In the genomic region with DNA sequence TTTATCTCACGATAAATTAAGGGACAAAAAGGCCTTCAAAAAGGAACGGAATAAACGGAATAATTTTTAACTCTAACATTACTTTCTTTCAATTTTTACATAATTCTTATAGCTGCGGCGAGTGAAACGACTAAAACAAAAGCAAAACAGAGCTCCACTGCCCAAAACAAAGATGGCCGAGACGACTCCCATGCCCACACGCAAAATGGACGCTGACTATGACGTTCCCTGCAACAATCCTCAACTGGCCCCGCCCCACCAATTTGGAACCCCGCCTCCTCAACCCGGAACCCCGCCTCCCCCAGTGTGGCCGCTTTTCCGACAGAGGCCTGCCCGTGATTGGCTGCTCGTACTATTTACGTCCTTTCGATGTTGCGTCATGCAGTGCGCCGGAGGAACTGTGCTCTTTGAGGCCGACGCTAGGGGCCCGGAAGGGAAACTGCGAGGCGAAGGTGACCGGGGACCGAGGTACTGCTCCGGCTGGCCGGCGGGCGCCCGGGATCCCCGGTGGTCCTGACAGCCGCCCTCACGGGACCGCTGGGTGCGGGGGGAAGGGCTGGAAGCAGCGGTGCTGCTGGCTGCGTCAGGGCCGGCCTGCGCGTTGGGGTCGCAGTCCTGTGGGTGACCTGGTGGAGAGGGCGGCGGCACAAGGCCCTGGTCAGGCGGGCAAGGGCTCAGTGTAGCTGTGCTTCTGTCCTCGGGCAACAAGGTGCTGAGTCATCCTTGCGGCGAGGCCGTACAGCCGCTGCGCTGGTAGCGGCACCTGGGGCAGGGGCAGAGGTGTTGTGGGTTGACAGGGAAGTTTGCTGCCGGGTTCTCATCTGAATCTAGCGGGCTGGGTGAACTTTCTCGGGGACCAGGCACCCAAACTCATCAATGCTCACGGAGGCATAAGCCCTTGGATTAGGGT, we compare ENCODE assay signal across 8 cellular contexts. TPM values are rescaled to one million over a fixed set of nuclear protein-coding genes. Genes with fewer than 3 reads are reported as not detected.
A peak's percentile ranks its signal among the peaks of the same experiment; 100 is the strongest.
DNase-seq lines count a peak whose midpoint lies in the region; ATAC-seq and TF ChIP-seq lines count a peak whose summit lies in the region.

A gene with protein sequence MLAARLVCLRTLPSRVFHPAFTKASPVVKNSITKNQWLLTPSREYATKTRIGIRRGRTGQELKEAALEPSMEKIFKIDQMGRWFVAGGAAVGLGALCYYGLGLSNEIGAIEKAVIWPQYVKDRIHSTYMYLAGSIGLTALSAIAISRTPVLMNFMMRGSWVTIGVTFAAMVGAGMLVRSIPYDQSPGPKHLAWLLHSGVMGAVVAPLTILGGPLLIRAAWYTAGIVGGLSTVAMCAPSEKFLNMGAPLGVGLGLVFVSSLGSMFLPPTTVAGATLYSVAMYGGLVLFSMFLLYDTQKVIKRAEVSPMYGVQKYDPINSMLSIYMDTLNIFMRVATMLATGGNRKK (plus strand): TSS at position 384 of the 910 bp plus-strand sequence. CDS start 1,992 bp downstream, outside the sequence.

- intact Hi-C loops in colonic mucosa (cut with DNase I) = no loop called here

- H3K27ac ChIP-seq in colonic mucosa (peak within 1 kb of the TSS; percentile 98), layer of hippocampus (ENCODE audit: low read depth, low read length) (peak within 1 kb of the TSS; percentile 77)

- H3K4me3 ChIP-seq in BE2C (ENCODE audit: low read depth, low read length) (peak within 1 kb of the TSS; percentile 91), colonic mucosa (peak within 1 kb of the TSS; percentile 97)

- TF ChIP-seq CTCF in BE2C (IDR thresholded peaks at IDR 0.05; ENCODE audit: low read depth, low read length) (peak; percentile 21; the same call in 1 of the 2 replicates), colonic mucosa (IDR thresholded peaks at IDR 0.05) (peak; percentile 19)

- H3K9me3 ChIP-seq in BE2C (no peaks in the 10 kb centered on the region), colonic mucosa (no peaks in the 10 kb centered on the region)

- DNase-seq in BE2C (peak; percentile 97), GM19238 (ENCODE audit: insufficient read length, low spot score) (peak; percentile 70), NCI-H524 treated with DMSO at 0.1 percent for 48 hours (lab: John Stamatoyannopoulos, UW) (peak; percentile 49), colonic mucosa (peak; percentile 100)
- DNase-seq in activated CD4-positive, alpha-beta T cell treated with anti-CD3 and anti-CD28 coated beads for 48 hours = peak; percentile 100
- peak; percentile 99 for DNase-seq in stimulated activated CD4-positive, alpha-beta T cell treated with anti-CD3 and anti-CD28 coated beads, Interleukin-1b, Interleukin-23, amount 100 ng/mL, for 48 hours

- no peaks in the 10 kb centered on the region for H3K27me3 ChIP-seq in BE2C
- no peaks in the 10 kb centered on the region for H3K27me3 ChIP-seq in colonic mucosa
- no peaks in the 10 kb centered on the region for H3K27me3 ChIP-seq in layer of hippocampus (ENCODE audit: control insufficient read depth, insufficient read depth, low read length)

- peak; percentile 98 for ATAC-seq in HG03457 (IDR thresholded peaks at IDR 0.05; ENCODE audit: unreplicated experiment)

- H3K4me1 ChIP-seq in BE2C (peaks cover 2% of the 10 kb centered on the region; the same call in 1 of the 2 replicates), colonic mucosa (peaks cover 13% of the 10 kb centered on the region)

- peak within 1 kb of the TSS; percentile 97 to 100 for H3K9ac ChIP-seq in colonic mucosa (ENCODE audit: low read depth in 2 of 2, low read length in 2 of 2)

- H3K36me3 ChIP-seq in BE2C (peaks cover 23% of the 10 kb centered on the region), colonic mucosa (peaks cover 6% of the 10 kb centered on the region)

RNA-seq across cellular contexts. Expression of the gene that starts here (rescaled TPM):
- polyA plus RNA-seq in BE2C (2012; ENCODE audit: insufficient read depth, insufficient read length, low read depth) = 198 TPM
- 100 to 1,000 TPM; 284 to 404 TPM for total RNA-seq in colonic mucosa

Comparison
In these comparisons a context has a peak if more than half of its experiments do, and no peak if none do; other contexts are left out.
1. Peak in every context shown above with its lines: DNase-seq, ATAC-seq, H3K4me3 ChIP-seq and H3K27ac ChIP-seq.
2. DNase-seq: peak in every context shown above with its lines; median percentile 100 in activated CD4-positive, alpha-beta T cell treated with anti-CD3 and anti-CD28 coated beads for 48 hours; 100 in colonic mucosa; 99 in stimulated activated CD4-positive, alpha-beta T cell treated with anti-CD3 and anti-CD28 coated beads, Interleukin-1b, Interleukin-23, amount 100 ng/mL, for 48 hours; 97 in BE2C; 70 in GM19238; 49 in NCI-H524 treated with DMSO at 0.1 percent for 48 hours.